Comparison of ENCODE assay signal across 1 cellular context in the genomic region with DNA sequence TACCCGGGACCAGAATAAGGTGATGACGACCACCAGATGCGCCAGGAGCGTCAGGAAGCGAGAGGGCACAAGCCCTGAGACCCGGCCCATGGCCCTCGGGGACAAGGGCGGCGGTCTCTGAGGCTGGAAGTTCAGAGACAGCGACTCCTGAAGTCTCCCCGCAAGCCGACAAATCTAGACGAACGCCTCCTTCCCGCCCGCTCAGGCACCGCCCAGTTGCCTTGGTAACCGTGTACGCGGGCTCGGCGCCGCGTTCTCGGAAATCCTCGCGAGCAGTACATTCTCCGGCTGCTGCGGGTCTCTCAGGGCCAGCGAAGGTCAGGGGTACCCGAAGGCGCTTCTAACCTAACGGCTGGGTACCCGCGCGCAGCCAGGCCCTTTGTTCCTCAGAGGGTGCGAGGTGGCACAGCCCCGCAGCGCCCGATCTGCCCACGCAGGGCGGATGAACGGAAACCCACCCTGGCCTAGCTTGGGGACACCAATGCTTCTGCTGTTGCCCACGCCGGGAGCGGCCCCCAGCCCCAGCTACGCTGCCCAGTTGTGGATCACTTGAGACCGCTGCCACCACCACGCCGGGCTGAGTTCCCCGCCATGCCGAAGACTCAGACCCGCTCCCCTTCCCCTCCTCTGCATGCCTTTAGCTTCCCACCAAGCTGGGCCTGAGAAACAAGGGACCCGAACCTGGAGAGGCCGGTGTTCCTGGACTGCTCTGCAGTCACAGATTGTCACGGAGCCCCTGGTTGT.
TF ChIP-seq lines count a peak whose summit lies in the region.

Gene TMEM107, minus strand, starts transcription at position 184 of the 744 bp plus-strand sequence. Its CDS starts 94 bp downstream, at position 90.

TF ChIP-seq in H1, 55 proteins besides CTCF, POLR2A, EP300 and RAD21 (continued from another document):
- no peak for TF ChIP-seq SIX5 (IDR thresholded peaks at IDR 0.05; ENCODE audit: low read depth, low read length)
- TF ChIP-seq SAP30 (IDR thresholded peaks at IDR 0.05; ENCODE audit: insufficient read depth, insufficient replicate concordance, low read length) = peak; percentile 55
- no peak for TF ChIP-seq BCL11A (IDR thresholded peaks at IDR 0.05; ENCODE audit: low read depth in 2 of 2, low read length in 2 of 2)
- peak; percentile 79 to 90; a peak in 2 of 4 replicates for TF ChIP-seq SIN3A (conservative IDR thresholded peaks at IDR 0.05 in 1 of 2, IDR thresholded peaks at IDR 0.05 in 1 of 2; ENCODE audit: low read depth in 1 of 2, low read length in 2 of 2)
- 0 out of 2 replicates have a peak, but pooled peaks have one; percentile 15 for TF ChIP-seq POLR2AphosphoS5 (IDR thresholded peaks at IDR 0.05; ENCODE audit: low read depth, low read length)
- TF ChIP-seq RBBP5 (IDR thresholded peaks at IDR 0.05; ENCODE audit: borderline replicate concordance, low read depth, low read length) = 0 out of 2 replicates have a peak, but pooled peaks have one; percentile 74
- TF ChIP-seq KDM5A (IDR thresholded peaks at IDR 0.05; ENCODE audit: low read length) = no peak
- no peak for TF ChIP-seq KDM1A (IDR thresholded peaks at IDR 0.05; ENCODE audit: borderline replicate concordance, low read length)
- TF ChIP-seq NRF1 (IDR thresholded peaks at IDR 0.05; ENCODE audit: low read depth, low read length) = no peak
- peak; percentile 9; the same call in 1 of the 2 replicates for TF ChIP-seq TEAD4 (IDR thresholded peaks at IDR 0.05; ENCODE audit: low read depth, low read length)
- TF ChIP-seq GABPA (IDR thresholded peaks at IDR 0.05; ENCODE audit: borderline replicate concordance, insufficient read depth, low read length) = 0 out of 2 replicates have a peak, but pooled peaks have one; percentile 38
- no peak for TF ChIP-seq SIRT6 (IDR thresholded peaks at IDR 0.05; ENCODE audit: low read length)
- peak; percentile 80 for TF ChIP-seq TAF1 (IDR thresholded peaks at IDR 0.05; ENCODE audit: low read depth, low read length)
- TF ChIP-seq BRCA1 (IDR thresholded peaks at IDR 0.05; ENCODE audit: low read depth, low read length) = peak; percentile 83
- TF ChIP-seq KDM4A (IDR thresholded peaks at IDR 0.05; ENCODE audit: low read depth, low read length, severe bottlenecking) = peak; percentile 41
- peak; percentile 72 for TF ChIP-seq CREB1 (IDR thresholded peaks at IDR 0.05)
- TF ChIP-seq FOSL1 (IDR thresholded peaks at IDR 0.05; ENCODE audit: insufficient read depth, low read depth, low read length) = no peak
- peak; percentile 46 for TF ChIP-seq E2F6 (IDR thresholded peaks at IDR 0.05)
- TF ChIP-seq JUN (IDR thresholded peaks at IDR 0.05; ENCODE audit: low read depth, low read length) = no peak
